12 cellular contexts compared by ENCODE assay signal in the genomic region with DNA sequence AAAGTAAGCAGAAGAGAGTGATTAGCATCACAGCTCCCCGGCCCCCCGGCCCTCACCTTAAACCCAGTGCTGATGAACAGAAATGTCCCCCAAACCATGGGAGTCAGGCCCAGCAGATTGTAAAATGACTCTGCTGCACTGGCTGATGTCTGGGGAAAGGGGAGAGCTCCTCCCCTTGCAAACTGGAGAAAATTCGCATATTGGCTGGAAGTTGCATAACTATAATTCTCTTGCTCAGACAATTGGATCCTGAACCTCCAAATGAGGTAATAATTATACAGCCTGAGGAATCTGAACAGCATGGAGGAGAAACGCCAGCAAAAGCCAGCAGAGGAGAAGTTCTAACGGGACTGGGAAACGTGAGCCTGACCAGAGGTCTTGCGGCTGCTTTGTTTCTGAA.
DNase-seq lines count a peak whose midpoint lies in the region; ATAC-seq, FAIRE-seq and TF ChIP-seq lines count a peak whose summit lies in the region.
"Had no signal": no experiment of that assay in that cellular context is flagged by ENCODE, and none has a peak within 500 bp of the region (broad histone marks: within the 10 kb centered on the region; RNA-seq: fewer than 3 reads in every experiment).

No MANE protein-coding gene starts in this region.

- CTCF ChIA-PET in A549 (lab: Yijun Ruan, JAX) = interaction anchor here (1.1 to 3.7 kb wide), 2 partner anchors 10 to 71 kb away, joined by 3 to 19 read pairs; no protein-coding TSS in a partner anchor

- intact Hi-C loops in mucosa of descending colon (cut with DNase I, micrococcal nuclease) = no loop called here

- H3K36me3 ChIP-seq in mucosa of descending colon (ENCODE audit: low read depth) = no peaks in the 10 kb centered on the region

- H3K4me3 ChIP-seq in A549 (peak overlapping the region; percentile 13; the same call in 1 of the 3 replicates), NB4 (ENCODE audit: low read depth, low read length) (no peak overlapping the region), mucosa of descending colon (no peak overlapping the region)

- H3K4me1 ChIP-seq in A549 = peaks cover 54% of the 10 kb centered on the region
- H3K4me1 ChIP-seq in mucosa of descending colon (ENCODE audit: low read depth) = no peaks in the 10 kb centered on the region

- 37% methylated on average over 7 of the region's 7 CpGs for WGBS in A549 (ENCODE audit: missing lambda C conversion rate)

- TF ChIP-seq EP300 in A549 (IDR thresholded peaks at IDR 0.05) = no peak

- TF ChIP-seq CTCF in A549 (IDR thresholded peaks at IDR 0.05) (no peak), NB4 (IDR thresholded peaks at IDR 0.05; ENCODE audit: low read depth, low read length) (no peak), mucosa of descending colon (IDR thresholded peaks at IDR 0.05) (no peak)

- peak overlapping the region; percentile 76 for H3K4me2 ChIP-seq in A549

- no peaks in the 10 kb centered on the region for H3K9me3 ChIP-seq in A549
- H3K9me3 ChIP-seq in mucosa of descending colon = no peaks in the 10 kb centered on the region

- TF ChIP-seq POLR2A in A549 (IDR thresholded peaks at IDR 0.05; ENCODE audit: low read length) = no peak
- no peak for TF ChIP-seq POLR2A in NB4 (IDR thresholded peaks at IDR 0.05; ENCODE audit: extremely low read depth, insufficient read length)

- POLR2A ChIA-PET in A549 (lab: Yijun Ruan, JAX) = interaction anchor here (0.6 kb wide), 1 partner anchor 40 kb away, joined by 4 read pairs; no protein-coding TSS in a partner anchor

- DNase-seq in A549 (ENCODE audit: low read depth in 1 of 2, low spot score in 1 of 2) = peak in 1 of 2 experiments; percentile 53
- DNase-seq in NB4 (ENCODE audit: low read depth) = peak; percentile 60
- DNase-seq in mucosa of descending colon = no peak
- DNase-seq in activated gamma-delta T cell (lab: John Stamatoyannopoulos, UW) = no peak
- DNase-seq in HuH-7.5 (ENCODE audit: low spot score) = no peak
- DNase-seq in amygdala (lab: John Stamatoyannopoulos, UW) = no peak
- DNase-seq: activated CD4-positive, alpha-beta T cell treated with anti-CD3 and anti-CD28 coated beads, Interleukin-2, amount 10 ng/mL, durations not matched to agents 7 days and 5 days; activated naive CD4-positive, alpha-beta T cell treated with anti-CD3 and anti-CD28 coated beads, Interleukin-2, amount 10 ng/mL, durations not matched to agents 7 days and 5 days; KBM-7; kidney had no signal

- peak; percentile 66 to 68 for ATAC-seq in A549
- peak; percentile 37 for ATAC-seq in esophagus mucosa
- ATAC-seq in mucosa of descending colon = peak; percentile 19
- ATAC-seq in GM18858 (IDR thresholded peaks at IDR 0.05; ENCODE audit: unreplicated experiment) = no peak

- TF ChIP-seq RAD21 in A549 (conservative IDR thresholded peaks at IDR 0.05 in 1 of 2, IDR thresholded peaks at IDR 0.05 in 1 of 2) = no peak

- FAIRE-seq in A549 (lab: Jason Lieb, UNC) = no peak
- FAIRE-seq: kidney had no signal

- peak overlapping the region; percentile 72 to 81 for H3K27ac ChIP-seq in A549

TF ChIP-seq in A549, 52 proteins besides CTCF, POLR2A, EP300 and RAD21:
- TF ChIP-seq POLR2AphosphoS2 (conservative IDR thresholded peaks at IDR 0.05; ENCODE audit: low read length) (no peak), FOXS1 (CRISPR knock-in tag; IDR thresholded peaks at IDR 0.05) (no peak), CEBPB (IDR thresholded peaks at IDR 0.05) (peak; percentile 20 to 57; a peak in 2 of 4 replicates), HEYL (CRISPR knock-in tag; IDR thresholded peaks at IDR 0.05) (no peak), TP53 (CRISPR knock-in tag; IDR thresholded peaks at IDR 0.05) (no peak)
- TF ChIP-seq, protein P1, sequence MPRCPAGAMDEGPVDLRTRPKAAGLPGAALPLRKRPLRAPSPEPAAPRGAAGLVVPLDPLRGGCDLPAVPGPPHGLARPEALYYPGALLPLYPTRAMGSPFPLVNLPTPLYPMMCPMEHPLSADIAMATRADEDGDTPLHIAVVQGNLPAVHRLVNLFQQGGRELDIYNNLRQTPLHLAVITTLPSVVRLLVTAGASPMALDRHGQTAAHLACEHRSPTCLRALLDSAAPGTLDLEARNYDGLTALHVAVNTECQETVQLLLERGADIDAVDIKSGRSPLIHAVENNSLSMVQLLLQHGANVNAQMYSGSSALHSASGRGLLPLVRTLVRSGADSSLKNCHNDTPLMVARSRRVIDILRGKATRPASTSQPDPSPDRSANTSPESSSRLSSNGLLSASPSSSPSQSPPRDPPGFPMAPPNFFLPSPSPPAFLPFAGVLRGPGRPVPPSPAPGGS (IDR thresholded peaks at IDR 0.05) = no peak
